19 cellular contexts compared by ENCODE assay signal in genomic region chr6:88562737-88563625, GRCh38.
"Had no signal": no experiment of that assay in that cellular context is flagged by ENCODE, and none has a peak within 500 bp of the region (broad histone marks: within the 10 kb centered on the region; RNA-seq: fewer than 3 reads in every experiment).

No MANE protein-coding gene starts in this region.

- H3K9me3 Mint-ChIP-seq: nephron progenitor cell had no signal

- H3K27ac Mint-ChIP-seq: naive thymus-derived CD8-positive, alpha-beta T cell; nephron progenitor cell had no signal

- H3K36me3 ChIP-seq: lower lobe of right lung, pancreas, right lobe of liver, stomach, thyroid gland had no signal

- H3K27ac ChIP-seq: coronary artery, lower lobe of right lung, pancreas, right lobe of liver, stomach, thyroid gland had no signal

- DNase-seq: dermis blood vessel endothelial cell; effector memory CD4-positive, alpha-beta T cell; erythroblast; left ventricle myocardium superior; lower lobe of right lung; naive thymus-derived CD8-positive, alpha-beta T cell; nephron progenitor cell; occipital lobe; pancreas; right lobe of liver; small intestine; stimulated activated CD4-positive, alpha-beta T cell treated with anti-CD3 and anti-CD28 coated beads, Interleukin-1b, Interleukin-23, amount 100 ng/mL, for 48 hours; stimulated activated CD4-positive, alpha-beta T cell treated with anti-CD3 and anti-CD28 coated beads, Interleukin-4, amount 100 ng/mL, for 1 hour; stimulated activated CD8-positive, alpha-beta memory T cell treated with anti-CD3 and anti-CD28 coated beads, Interleukin-4, amount 100 ng/mL, for 48 hours; stimulated activated naive CD4-positive, alpha-beta T cell; stomach; trophoblast cell had no signal

- H3K4me1 Mint-ChIP-seq: nephron progenitor cell had no signal

- ATAC-seq: left ventricle myocardium superior; naive thymus-derived CD8-positive, alpha-beta T cell; pancreas had no signal

- H3K4me3 ChIP-seq: coronary artery, lower lobe of right lung, pancreas, right lobe of liver, stomach, thyroid gland had no signal

- H3K9me3 ChIP-seq: lower lobe of right lung, pancreas, right lobe of liver, stomach, thyroid gland had no signal

- H3K27me3 ChIP-seq: pancreas, right lobe of liver, stomach, thyroid gland had no signal

- H3K4me3 Mint-ChIP-seq: naive thymus-derived CD8-positive, alpha-beta T cell; nephron progenitor cell had no signal

- H3K4me1 ChIP-seq: lower lobe of right lung, pancreas, right lobe of liver had no signal

- H3K36me3 Mint-ChIP-seq: naive thymus-derived CD8-positive, alpha-beta T cell had no signal
